ENCODE assay signal across 8 cellular contexts in genomic region chr3:52299815-52300611, GRCh38. TPM values are rescaled to one million over a fixed set of nuclear protein-coding genes. Genes with fewer than 3 reads are reported as not detected.
DNase-seq lines count a peak whose midpoint lies in the region; ATAC-seq, FAIRE-seq and TF ChIP-seq lines count a peak whose summit lies in the region.

No MANE protein-coding gene starts in this region.

- intact Hi-C loops in activated CD4-positive, alpha-beta T cell treated with anti-CD3 and anti-CD28 coated beads for 36 hours (cut with DNase I, micrococcal nuclease) = no loop called here
- intact Hi-C loops in left ventricle myocardium inferior (cut with micrococcal nuclease) = no loop called here

- no peak for FAIRE-seq in small intestine (lab: Jason Lieb, UNC)

- DNase-seq in activated CD4-positive, alpha-beta T cell treated with anti-CD3 and anti-CD28 coated beads for 36 hours = no peak
- DNase-seq in activated CD4-positive, alpha-beta T cell treated with anti-CD3 and anti-CD28 coated beads, Interleukin-2, amount 50 U/mL, for 4 hours = no peak
- DNase-seq in SJCRH30 (peak; percentile 34 to 40), left ventricle myocardium inferior (peak; percentile 55), small intestine (peak; percentile 63), GM03348 (ENCODE audit: low spot score) (no peak), NCI-H1930 (lab: John Stamatoyannopoulos, UW) (no peak)
- DNase-seq in stimulated activated CD4-positive, alpha-beta T cell treated with anti-CD3 and anti-CD28 coated beads, Interleukin-4, amount 100 ng/mL, for 24 hours = no peak

- H3K27me3 Mint-ChIP-seq in activated CD4-positive, alpha-beta T cell treated with anti-CD3 and anti-CD28 coated beads for 36 hours = no peaks in the 10 kb centered on the region

- no peak overlapping the region for H3K27ac ChIP-seq in SJCRH30
- H3K27ac ChIP-seq in left ventricle myocardium inferior (replicated peaks) = peak overlapping the region; percentile 79
- H3K27ac ChIP-seq in small intestine (ENCODE audit: low read depth in 1 of 2, low read length in 1 of 2) = no peak overlapping the region

- no peaks in the 10 kb centered on the region for H3K36me3 Mint-ChIP-seq in activated CD4-positive, alpha-beta T cell treated with anti-CD3 and anti-CD28 coated beads for 36 hours (ENCODE audit: low read depth)

- no peaks in the 10 kb centered on the region for H3K9me3 ChIP-seq in SJCRH30 (replicated peaks)
- no peaks in the 10 kb centered on the region for H3K9me3 ChIP-seq in left ventricle myocardium inferior (replicated peaks)
- H3K9me3 ChIP-seq in small intestine (ENCODE audit: control insufficient read depth, low read depth) = no peaks in the 10 kb centered on the region

- H3K4me3 ChIP-seq in SJCRH30 (no peak overlapping the region), left ventricle myocardium inferior (peak overlapping the region; percentile 30), small intestine (ENCODE audit: low read depth in 1 of 2, low read length in 2 of 2) (no peak overlapping the region)

- H3K4me1 ChIP-seq in SJCRH30 (peaks cover 11% of the 10 kb centered on the region), left ventricle myocardium inferior (peaks cover 28% of the 10 kb centered on the region), small intestine (ENCODE audit: control insufficient read depth in 2 of 2, insufficient read depth in 1 of 2, low read depth in 1 of 2, low read length in 1 of 2) (peaks cover 0 to 6% of the 10 kb centered on the region in 2 donors)

- ATAC-seq in activated CD4-positive, alpha-beta T cell treated with anti-CD3 and anti-CD28 coated beads for 36 hours = peak; percentile 55

- 6 to 36% (median 22%) methylated on average over 12 to 14 of the region's 14 CpGs for WGBS in small intestine, 3 donors

- POLR2A ChIA-PET in activated CD4-positive, alpha-beta T cell treated with anti-CD3 and anti-CD28 coated beads for 36 hours (lab: Charles Lee) = no interaction called here

- peaks cover 9% of the 10 kb centered on the region for H3K4me1 Mint-ChIP-seq in activated CD4-positive, alpha-beta T cell treated with anti-CD3 and anti-CD28 coated beads for 36 hours

- no peak overlapping the region for H3K27ac Mint-ChIP-seq in activated CD4-positive, alpha-beta T cell treated with anti-CD3 and anti-CD28 coated beads for 36 hours

- CTCF ChIA-PET in activated CD4-positive, alpha-beta T cell treated with anti-CD3 and anti-CD28 coated beads for 36 hours (lab: Charles Lee) = interaction anchor here (0.5 to 0.7 kb wide), 2 partner anchors 52 to 96 kb away, joined by 3 read pairs; no protein-coding TSS in a partner anchor

- peaks cover 8% of the 10 kb centered on the region; the same call in 1 of the 2 replicates for H3K27me3 ChIP-seq in SJCRH30
- no peaks in the 10 kb centered on the region for H3K27me3 ChIP-seq in left ventricle myocardium inferior (ENCODE audit: low read depth)
- H3K27me3 ChIP-seq in small intestine (ENCODE audit: control insufficient read depth in 2 of 2, insufficient read depth in 2 of 2, low read length in 2 of 2) = no peaks in the 10 kb centered on the region

- TF ChIP-seq CTCF in left ventricle myocardium inferior (IDR thresholded peaks at IDR 0.05; ENCODE audit: borderline replicate concordance) = peak; percentile 45

- H3K9me3 Mint-ChIP-seq in activated CD4-positive, alpha-beta T cell treated with anti-CD3 and anti-CD28 coated beads for 36 hours (ENCODE audit: low read depth) = no peaks in the 10 kb centered on the region

- H3K36me3 ChIP-seq in SJCRH30 (no peaks in the 10 kb centered on the region), left ventricle myocardium inferior (no peaks in the 10 kb centered on the region), small intestine (ENCODE audit: control insufficient read depth in 2 of 2, insufficient read depth in 2 of 2, low read length in 2 of 2) (peaks cover 0 to 2% of the 10 kb centered on the region in 2 donors)

- H3K4me3 Mint-ChIP-seq in activated CD4-positive, alpha-beta T cell treated with anti-CD3 and anti-CD28 coated beads for 36 hours = no peak overlapping the region

RNA-seq across cellular contexts. Expression of gene GLYCTK, which starts 12.4 kb away (rescaled TPM):
- total RNA-seq in activated CD4-positive, alpha-beta T cell treated with anti-CD3 and anti-CD28 coated beads for 36 hours = 10 to 100 TPM; 13.3 to 18.8 TPM
- 5.5 and 6.5 TPM in 2 replicates for total RNA-seq in SJCRH30 (2014; rRNA removed; shearing (Covaris generic))
- 4.0 TPM for total RNA-seq in left ventricle myocardium inferior
- 100 to 1,000 TPM in 2 of 3 donors, 10 to 100 TPM in 1; 97.5 to 167 (median 159) TPM for polyA plus RNA-seq in small intestine

RNA-seq across cellular contexts. Expression of gene DNAH1, which starts 16.1 kb away (rescaled TPM):
- 10 to 100 TPM in 1 of 2 experiments, 1 to 10 TPM in 1; 7.4 to 10.1 TPM for total RNA-seq in activated CD4-positive, alpha-beta T cell treated with anti-CD3 and anti-CD28 coated beads for 36 hours
- 0.14 and 0.33 TPM in 2 replicates for total RNA-seq in SJCRH30 (2014; rRNA removed; shearing (Covaris generic))
- total RNA-seq in left ventricle myocardium inferior = 2.2 TPM
- polyA plus RNA-seq in small intestine = 1 to 10 TPM; 4.3 to 7.8 (median 7.2) TPM

RNA-seq across cellular contexts. Expression of gene WDR82, which starts 21.6 kb away (rescaled TPM):
- total RNA-seq in activated CD4-positive, alpha-beta T cell treated with anti-CD3 and anti-CD28 coated beads for 36 hours = 100 to 1,000 TPM in 1 of 2 experiments, 10 to 100 TPM in 1; 95.2 to 113 TPM
- total RNA-seq in SJCRH30 (2014; rRNA removed; shearing (Covaris generic)) = 93.9 and 97.1 TPM in 2 replicates
- total RNA-seq in left ventricle myocardium inferior = 61.6 TPM
- 10 to 100 TPM; 25.9 to 43.8 (median 28.4) TPM for polyA plus RNA-seq in small intestine

RNA-seq across cellular contexts. Expression of gene PPM1M, which starts 54.5 kb away (rescaled TPM):
- total RNA-seq in activated CD4-positive, alpha-beta T cell treated with anti-CD3 and anti-CD28 coated beads for 36 hours = 10 to 100 TPM; 52.9 to 59.2 TPM
- 6.1 and 7.6 TPM in 2 replicates for total RNA-seq in SJCRH30 (2014; rRNA removed; shearing (Covaris generic))
- 9.2 TPM for total RNA-seq in left ventricle myocardium inferior
- polyA plus RNA-seq in small intestine = 1 to 10 TPM; 1.8 to 9.3 (median 8.4) TPM

Comparison
In these comparisons a context has a peak if more than half of its experiments do, and no peak if none do; other contexts are left out.
1. DNase-seq: peak in SJCRH30 (2 of 2), left ventricle myocardium inferior (single experiment) and small intestine (single experiment); none in activated CD4-positive, alpha-beta T cell treated with anti-CD3 and anti-CD28 coated beads for 36 hours (single experiment), activated CD4-positive, alpha-beta T cell treated with anti-CD3 and anti-CD28 coated beads, Interleukin-2, amount 50 U/mL, for 4 hours (0 of 2), GM03348 (single experiment), NCI-H1930 (0 of 2) and stimulated activated CD4-positive, alpha-beta T cell treated with anti-CD3 and anti-CD28 coated beads, Interleukin-4, amount 100 ng/mL, for 24 hours (single experiment).